15 cellular contexts compared by ENCODE assay signal in genomic region chr2:64283015-64283570, GRCh38.
DNase-seq lines count a peak whose midpoint lies in the region; ATAC-seq and TF ChIP-seq lines count a peak whose summit lies in the region.
"Had no signal": no experiment of that assay in that cellular context is flagged by ENCODE, and none has a peak within 500 bp of the region (broad histone marks: within the 10 kb centered on the region; RNA-seq: fewer than 3 reads in every experiment).

No MANE protein-coding gene starts in this region.

- TF ChIP-seq CTCF in GM12865 (IDR thresholded peaks at IDR 0.05; ENCODE audit: insufficient read depth, low read depth, low read length, missing control alignments) = no peak
- TF ChIP-seq CTCF in MCF 10A (IDR thresholded peaks at IDR 0.05; ENCODE audit: unreplicated experiment) = no peak

- no peak overlapping the region for H3K27ac Mint-ChIP-seq in naive thymus-derived CD4-positive, alpha-beta T cell
- no peak overlapping the region for H3K27ac Mint-ChIP-seq in MCF 10A (ENCODE audit: low read depth, unreplicated experiment)
- H3K27ac Mint-ChIP-seq: type B pancreatic cell had no signal

- ATAC-seq in GM21528 (IDR thresholded peaks at IDR 0.05; ENCODE audit: low FRiP score, unreplicated experiment) = peak; percentile 25
- ATAC-seq in HG03457 (IDR thresholded peaks at IDR 0.05; ENCODE audit: unreplicated experiment) = peak; percentile 28
- ATAC-seq in naive thymus-derived CD4-positive, alpha-beta T cell = peak; percentile 14
- ATAC-seq in HG03469 (IDR thresholded peaks at IDR 0.05; ENCODE audit: unreplicated experiment) = no peak

- H3K4me3 Mint-ChIP-seq in naive thymus-derived CD4-positive, alpha-beta T cell = no peak overlapping the region
- no peak overlapping the region for H3K4me3 Mint-ChIP-seq in MCF 10A (ENCODE audit: unreplicated experiment)
- H3K4me3 Mint-ChIP-seq: type B pancreatic cell had no signal

- intact Hi-C loops in naive thymus-derived CD4-positive, alpha-beta T cell (cut with micrococcal nuclease) = loop anchor here (1.0 to 5.0 kb wide), 5 partner anchors 44 to 139 kb away; partner anchors contain the start of gene PELI1 (in 1 of the 2)
- intact Hi-C loops in MCF 10A (cut with micrococcal nuclease) = no loop called here

- H3K4me1 Mint-ChIP-seq in naive thymus-derived CD4-positive, alpha-beta T cell = peaks cover 0 to under 1% (median 0%) of the 10 kb centered on the region in 7 donors
- H3K4me1 Mint-ChIP-seq in MCF 10A (ENCODE audit: insufficient read depth, unreplicated experiment) = no peaks in the 10 kb centered on the region

- H3K36me3 ChIP-seq in naive thymus-derived CD4-positive, alpha-beta T cell (ENCODE audit: control insufficient read depth in 2 of 3, insufficient read depth in 3 of 3, low read length in 3 of 3) = no peaks in the 10 kb centered on the region

- DNase-seq in GM12865 (ENCODE audit: low read depth) (peak; percentile 28), DMS79 (lab: John Stamatoyannopoulos, UW) (no peak), medulla oblongata (ENCODE audit: extremely low spot score) (no peak), MCF 10A (ENCODE audit: unreplicated experiment) (no peak)
- DNase-seq in naive thymus-derived CD4-positive, alpha-beta T cell = peak in 1 of 9 donors; percentile 9
- DNase-seq: activated CD4-positive, CD25-positive, alpha-beta regulatory T cell treated with anti-CD3 and anti-CD28 coated beads, Interleukin-2, amount 50 U/mL, for 72 hours; Calu3; effector CD4-positive, alpha-beta T cell; NCI-H187 treated with DMSO at 0.1 percent for 48 hours; Right ventricle myocardium superior had no signal

- BruUV-seq in MCF 10A (replicated peaks; lab: Mats Ljungman, UMichigan) = no TSS peak

- no peaks in the 10 kb centered on the region for H3K36me3 Mint-ChIP-seq in naive thymus-derived CD4-positive, alpha-beta T cell
- H3K36me3 Mint-ChIP-seq in MCF 10A (ENCODE audit: insufficient read depth, unreplicated experiment) = no peaks in the 10 kb centered on the region
- H3K36me3 Mint-ChIP-seq: type B pancreatic cell had no signal

- POLR2A ChIA-PET in naive thymus-derived CD4-positive, alpha-beta T cell (lab: Charles Lee) = interaction anchor here (1.1 to 2.1 kb wide), 3 partner anchors 23 to 140 kb away, joined by 4 to 7 read pairs (median 5); no protein-coding TSS in a partner anchor
- POLR2A ChIA-PET in MCF 10A (lab: Yijun Ruan, JAX) = no interaction called here

- H3K9me3 ChIP-seq in naive thymus-derived CD4-positive, alpha-beta T cell (ENCODE audit: control insufficient read depth in 2 of 3, low read length in 3 of 3) = no peaks in the 10 kb centered on the region

- H3K27me3 Mint-ChIP-seq in naive thymus-derived CD4-positive, alpha-beta T cell = no peaks in the 10 kb centered on the region
- H3K27me3 Mint-ChIP-seq in MCF 10A (ENCODE audit: insufficient read depth, unreplicated experiment) = no peaks in the 10 kb centered on the region
- H3K27me3 Mint-ChIP-seq: type B pancreatic cell had no signal

- peaks cover 8 to 12% of the 10 kb centered on the region in 2 donors for H3K4me1 ChIP-seq in naive thymus-derived CD4-positive, alpha-beta T cell (ENCODE audit: control insufficient read depth in 2 of 2, insufficient read depth in 2 of 2, low read length in 2 of 2)

- H3K9me3 Mint-ChIP-seq in naive thymus-derived CD4-positive, alpha-beta T cell = no peaks in the 10 kb centered on the region
- H3K9me3 Mint-ChIP-seq in MCF 10A (ENCODE audit: unreplicated experiment) = no peaks in the 10 kb centered on the region
- H3K9me3 Mint-ChIP-seq: type B pancreatic cell had no signal

- peak overlapping the region; percentile 33 for H3K4me3 ChIP-seq in GM12865 (ENCODE audit: low read depth, low read length)
- peak overlapping the region; percentile 41 for H3K4me3 ChIP-seq in naive thymus-derived CD4-positive, alpha-beta T cell (ENCODE audit: low read length)

- H3K27ac ChIP-seq in naive thymus-derived CD4-positive, alpha-beta T cell (ENCODE audit: low read depth, low read length) = peak overlapping the region; percentile 59
- H3K27ac ChIP-seq: HL-60 had no signal

- CTCF ChIA-PET in naive thymus-derived CD4-positive, alpha-beta T cell (lab: Charles Lee) = interaction anchor here (0.6 to 1.2 kb wide), 2 partner anchors 35 to 44 kb away, joined by 3 to 4 read pairs; no protein-coding TSS in a partner anchor
- CTCF ChIA-PET in MCF 10A (lab: Yijun Ruan, JAX) = no interaction called here

- H3K27me3 ChIP-seq in naive thymus-derived CD4-positive, alpha-beta T cell (ENCODE audit: control insufficient read depth in 2 of 2, insufficient read depth in 2 of 2, low read length in 2 of 2) = no peaks in the 10 kb centered on the region
